Comparison of ENCODE assay signal across 12 cellular contexts in the genomic region with DNA sequence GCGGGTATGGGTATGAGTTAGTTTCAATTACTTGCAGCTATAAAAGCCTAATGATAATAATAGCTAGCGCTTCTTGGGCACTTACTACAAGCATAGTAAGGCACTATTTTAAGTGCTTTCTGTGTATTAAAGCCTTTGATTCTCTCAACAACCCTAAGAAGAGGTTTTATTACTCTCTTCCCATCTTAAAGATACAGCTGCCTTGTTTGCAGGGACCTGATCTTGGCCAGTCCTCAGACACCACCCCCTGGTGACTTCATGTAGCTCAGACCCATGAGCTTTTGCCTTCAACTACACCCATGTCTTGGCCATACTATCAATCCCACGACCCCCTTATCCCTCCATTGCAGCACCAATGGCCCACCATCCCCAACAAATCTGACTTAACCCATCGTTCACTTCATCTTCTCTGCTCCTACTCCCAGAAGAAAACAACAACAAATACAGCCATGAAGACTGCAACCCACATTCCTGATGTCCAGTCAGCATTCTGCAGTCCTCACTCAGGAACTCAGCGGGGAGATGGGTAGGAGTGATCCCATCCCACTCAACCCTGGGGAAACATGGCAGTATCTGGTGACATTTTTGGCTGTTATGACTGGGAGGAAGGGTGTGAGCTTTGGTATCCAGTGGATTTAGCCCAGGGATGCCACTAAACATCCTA. TPM values are rescaled to one million over a fixed set of nuclear protein-coding genes. Genes with fewer than 3 reads are reported as not detected.
A peak's percentile ranks its signal among the peaks of the same experiment; 100 is the strongest.
DNase-seq lines count a peak whose midpoint lies in the region; ATAC-seq, FAIRE-seq and TF ChIP-seq lines count a peak whose summit lies in the region.
"Had no signal": no experiment of that assay in that cellular context is flagged by ENCODE, and none has a peak within 500 bp of the region (broad histone marks: within the 10 kb centered on the region; RNA-seq: fewer than 3 reads in every experiment).

No MANE protein-coding gene starts in this region.

- no peaks in the 10 kb centered on the region for H3K36me3 Mint-ChIP-seq in natural killer cell

- POLR2A ChIA-PET in HCT116 (lab: Charles Lee), result no interaction called here
- POLR2A ChIA-PET in GM12878 (lab: Charles Lee), result interaction anchor here (0.7 to 1.7 kb wide), 6 partner anchors 9 to 172 kb away, joined by 3 to 6 read pairs (median 4); no protein-coding TSS in a partner anchor

- H3F3A ChIP-seq in DOHH2 (ENCODE audit: control insufficient read depth, insufficient read depth), result peaks cover 26% of the 10 kb centered on the region

- peaks cover 65 to 72% of the 10 kb centered on the region in 2 donors for H3K4me1 Mint-ChIP-seq in natural killer cell

- H3K79me2 ChIP-seq in DOHH2 (ENCODE audit: control insufficient read depth, low read length), result peaks cover 99% of the 10 kb centered on the region
- peaks cover 88% of the 10 kb centered on the region for H3K79me2 ChIP-seq in HCT116 (ENCODE audit: insufficient read depth, low read length)
- peaks cover 95% of the 10 kb centered on the region for H3K79me2 ChIP-seq in GM12878 (ENCODE audit: control insufficient read depth, insufficient read depth, low read length)

- peaks cover 66% of the 10 kb centered on the region for H4K20me1 ChIP-seq in DOHH2 (ENCODE audit: control insufficient read depth, insufficient read depth, low read depth, low read length)
- peaks cover 45% of the 10 kb centered on the region for H4K20me1 ChIP-seq in HCT116 (ENCODE audit: insufficient read depth)
- H4K20me1 ChIP-seq in GM12878 (ENCODE audit: control insufficient read depth, insufficient read depth), result peaks cover 29% of the 10 kb centered on the region

- in situ Hi-C loops in GM12878 (cut with MboI), result loop anchor here (10.0 kb wide), 1 partner anchor 339 kb away; no protein-coding TSS in a partner anchor

- H3K4me3 ChIP-seq in DOHH2 (ENCODE audit: low read length), result peak overlapping the region; percentile 88
- no peak overlapping the region for H3K4me3 ChIP-seq in HCT116 (replicated peaks in 1 of 2; ENCODE audit: low read depth in 1 of 2, low read length in 2 of 2)
- peak overlapping the region; percentile 68 for H3K4me3 ChIP-seq in GM12878
- H3K4me3 ChIP-seq in dorsolateral prefrontal cortex, result peak overlapping the region in 10 of 59 donors; percentile 1 to 35 (median 16)
- H3K4me3 ChIP-seq: ovary had no signal

- TF ChIP-seq CTCF in DOHH2 (IDR thresholded peaks at IDR 0.05; ENCODE audit: low read depth, low read length, poor library complexity, severe bottlenecking) (peak; percentile 35), HCT116 (IDR thresholded peaks at IDR 0.05 in 2 of 3, conservative IDR thresholded peaks at IDR 0.05 in 1 of 3; ENCODE audit: borderline replicate concordance in 1 of 3, insufficient read depth in 1 of 3, low read depth in 2 of 3, low read length in 2 of 3) (no peak), GM12878 (IDR thresholded peaks at IDR 0.05 in 2 of 3, conservative IDR thresholded peaks at IDR 0.05 in 1 of 3; ENCODE audit: control insufficient read depth in 2 of 3, extremely low read depth in 1 of 3, insufficient read depth in 1 of 3, low read depth in 3 of 3, low read length in 3 of 3) (peak; percentile 22 to 38 (median 31); a peak in 2 of 6 replicates), natural killer cell (IDR thresholded peaks at IDR 0.05) (no peak), dorsolateral prefrontal cortex (IDR thresholded peaks at IDR 0.05 in 54 of 56, conservative IDR thresholded peaks at IDR 0.05 in 2 of 56; ENCODE audit: low read depth in 1 of 56, partially characterized antibody in 56 of 56) (no peak)

- no peaks in the 10 kb centered on the region for H3K27me3 Mint-ChIP-seq in natural killer cell (ENCODE audit: low read depth in 2 of 2)

- no peaks in the 10 kb centered on the region; the same call in 1 of the 2 replicates for H3K27me3 ChIP-seq in DOHH2 (ENCODE audit: control insufficient read depth, low read length)
- no peaks in the 10 kb centered on the region for H3K27me3 ChIP-seq in HCT116 (ENCODE audit: insufficient read depth, low read length)
- no peaks in the 10 kb centered on the region for H3K27me3 ChIP-seq in GM12878 (replicated peaks in 1 of 2; ENCODE audit: control insufficient read depth in 2 of 2, insufficient read depth in 2 of 2, low read length in 1 of 2)
- no peaks in the 10 kb centered on the region for H3K27me3 ChIP-seq in dorsolateral prefrontal cortex
- H3K27me3 ChIP-seq: ovary had no signal

- H3K9me3 ChIP-seq in DOHH2 (ENCODE audit: control insufficient read depth, insufficient read depth, low read length) (no peaks in the 10 kb centered on the region), HCT116 (ENCODE audit: control insufficient read depth in 1 of 2, insufficient read depth in 1 of 2, low read depth in 1 of 2, low read length in 2 of 2) (no peaks in the 10 kb centered on the region), GM12878 (replicated peaks; ENCODE audit: control insufficient read depth, insufficient read depth, low read length) (no peaks in the 10 kb centered on the region)
- H3K9me3 ChIP-seq: ovary had no signal

- peaks cover 89% of the 10 kb centered on the region for H3K36me3 ChIP-seq in DOHH2 (ENCODE audit: control insufficient read depth, low read length)
- H3K36me3 ChIP-seq in HCT116 (ENCODE audit: control insufficient read depth in 1 of 2, insufficient read depth in 2 of 2, low read length in 2 of 2), result peaks cover 0 to 7% of the 10 kb centered on the region in 2 experiments; a peak in 1 of 4 replicates
- H3K36me3 ChIP-seq in GM12878 (ENCODE audit: control insufficient read depth in 2 of 2, insufficient read depth in 2 of 2, low read length in 1 of 2), result peaks cover 4 to 5% of the 10 kb centered on the region in 2 experiments
- H3K36me3 ChIP-seq: ovary had no signal

- H3K4me1 ChIP-seq in DOHH2 (ENCODE audit: control insufficient read depth, low read length), result peaks cover 67% of the 10 kb centered on the region
- peaks cover 21 to 53% of the 10 kb centered on the region in 2 experiments for H3K4me1 ChIP-seq in HCT116 (ENCODE audit: control insufficient read depth in 1 of 2, insufficient read depth in 2 of 2, low read length in 2 of 2)
- peaks cover 41% of the 10 kb centered on the region for H3K4me1 ChIP-seq in GM12878 (ENCODE audit: control insufficient read depth, insufficient read depth, low read length)

- H3K4me2 ChIP-seq in DOHH2 (ENCODE audit: low read length) (peak overlapping the region; percentile 100), HCT116 (ENCODE audit: low read length) (no peak overlapping the region), GM12878 (ENCODE audit: control insufficient read depth, insufficient read depth) (peak overlapping the region; percentile 98)

- no peak for TF ChIP-seq POLR2A in HCT116 (IDR thresholded peaks at IDR 0.05; ENCODE audit: borderline replicate concordance, extremely low read depth, insufficient read depth, insufficient read length)
- no peak for TF ChIP-seq POLR2A in GM12878 (IDR thresholded peaks at IDR 0.05; ENCODE audit: low read depth, low read length)

- SMC1A ChIA-PET in GM12878 (lab: Charles Lee; ENCODE audit: uncharacterized antibody, unreplicated experiment), result interaction anchor here (0.7 to 7.9 kb wide), 14 partner anchors 8 to 71 kb away, joined by 3 to 61 read pairs (median 4); a partner anchor contains a TSS

- intact Hi-C loops in HCT116 (cut with micrococcal nuclease) (no loop called here), GM12878 (cut with micrococcal nuclease; ENCODE audit: unreplicated experiment) (loop anchor here (2.0 to 5.0 kb wide), 4 partner anchors 51 to 214 kb away; a partner anchor contains a TSS), natural killer cell (cut with micrococcal nuclease) (loop anchor here (2.0 kb wide), 1 partner anchor 51 kb away; a partner anchor contains a TSS), dorsolateral prefrontal cortex (cut with DNase I) (loop anchor here in 1 of 2 donors (10.0 kb wide), 1 partner anchor 51 kb away; a partner anchor contains a TSS)

- RAD21 ChIA-PET in HCT116 (lab: Charles Lee; ENCODE audit: low non-redundant PET in 1 of 2, low total read pairs in 2 of 2, uncharacterized antibody in 2 of 2, unreplicated experiment in 2 of 2), result no interaction called here
- RAD21 ChIA-PET in GM12878 (lab: Charles Lee; ENCODE audit: unreplicated experiment), result interaction anchor here (0.6 to 4.3 kb wide), 10 partner anchors 12 to 1862 kb away, joined by 3 to 48 read pairs (median 3); no protein-coding TSS in a partner anchor

- peak overlapping the region; percentile 87 to 95 for H3K27ac Mint-ChIP-seq in natural killer cell

- TF ChIP-seq EP300 in GM12878 (IDR thresholded peaks at IDR 0.05; ENCODE audit: borderline replicate concordance in 1 of 2, control insufficient read depth in 1 of 2, low read depth in 2 of 2, low read length in 2 of 2), result no peak

- no peaks in the 10 kb centered on the region for H3K9me3 Mint-ChIP-seq in natural killer cell
- H3K9me3 Mint-ChIP-seq: activated T-cell treated with anti-CD3 and anti-CD28 coated beads, Interleukin-2, amount 50 U/mL, for 4 hours had no signal

- FAIRE-seq in GM12878 (lab: Jason Lieb, UNC), result no peak
- FAIRE-seq in HTR-8/SVneo (lab: Jason Lieb, UNC), result no peak

- H3K9ac ChIP-seq in HCT116 (ENCODE audit: low read length) (no peak overlapping the region), GM12878 (ENCODE audit: control insufficient read depth, insufficient read depth, low read length) (peak overlapping the region; percentile 54; the same call in 1 of the 2 replicates)

- H3K27ac ChIP-seq in DOHH2 (ENCODE audit: low read depth, low read length) (peak overlapping the region; percentile 100), HCT116 (ENCODE audit: low read depth, low read length) (no peak overlapping the region), GM12878 (ENCODE audit: control insufficient read depth, insufficient read depth) (peak overlapping the region; percentile 86), dorsolateral prefrontal cortex (peak overlapping the region in 3 of 59 donors; percentile 6 to 72 (median 34))
- H3K27ac ChIP-seq: ovary had no signal

- CTCF ChIA-PET in HCT116 (lab: Charles Lee), result interaction anchor here (1.0 kb wide), 1 partner anchor 71 kb away, joined by 6 read pairs; no protein-coding TSS in a partner anchor
- CTCF ChIA-PET in GM12878 (lab: Yijun Ruan, JAX), result interaction anchor here (0.6 to 5.1 kb wide), 17 partner anchors 12 to 358 kb away, joined by 3 to 50 read pairs (median 3); a partner anchor contains a TSS

- BruUV-seq in HCT116 (replicated peaks; lab: Mats Ljungman, UMichigan) (TSS peak; percentile 0), GM12878 (replicated peaks; lab: Mats Ljungman, UMichigan) (TSS peak; percentile 19)

- H3K9me2 ChIP-seq in DOHH2 (replicated peaks; ENCODE audit: control insufficient read depth, low read length) (no peaks in the 10 kb centered on the region), HCT116 (ENCODE audit: insufficient read depth) (no peaks in the 10 kb centered on the region)

- WGBS in GM12878 (ENCODE audit: insufficient coverage, insufficient replicate concordance, low lambda C conversion rate, missing lambda C conversion rate), result 3% methylated on average over 5 of the region's 5 CpGs

- H2AFZ ChIP-seq in HCT116 (ENCODE audit: low read depth, low read length, poor library complexity, severe bottlenecking), result no peak overlapping the region
- H2AFZ ChIP-seq in GM12878 (ENCODE audit: control insufficient read depth, low read depth, low read length), result no peak overlapping the region

- H3K4me3 Mint-ChIP-seq in natural killer cell, result no peak overlapping the region
- H3K4me3 Mint-ChIP-seq: activated T-cell treated with anti-CD3 and anti-CD28 coated beads, Interleukin-2, amount 50 U/mL, for 4 hours had no signal

- TF ChIP-seq RAD21 in HCT116 (IDR thresholded peaks at IDR 0.05; ENCODE audit: low read depth), result no peak
- TF ChIP-seq RAD21 in GM12878 (IDR thresholded peaks at IDR 0.05; ENCODE audit: insufficient read depth, low read depth, low read length), result peak; percentile 42

- ATAC-seq in HCT116 (no peak), GM12878 (peak; percentile 43), natural killer cell (no peak), GM21423 (IDR thresholded peaks at IDR 0.05; ENCODE audit: unreplicated experiment) (no peak)
- ATAC-seq: activated T-cell treated with anti-CD3 and anti-CD28 coated beads, Interleukin-2, amount 50 U/mL, for 4 hours had no signal

- DNase-seq in HCT116 (ENCODE audit: low read depth, low spot score) (no peak), GM12878 (ENCODE audit: low read depth, low spot score) (no peak), natural killer cell (no peak), HTR-8/SVneo (ENCODE audit: insufficient read length, low spot score) (no peak), NCI-H187 (lab: John Stamatoyannopoulos, UW) (no peak), dorsolateral prefrontal cortex (no peak)
- DNase-seq: activated T-cell treated with anti-CD3 and anti-CD28 coated beads, Interleukin-2, amount 50 U/mL, for 4 hours; DND-41; NCI-H526 treated with DMSO at 0.1 percent for 48 hours; ovary had no signal

RNA-seq across cellular contexts. Expression of a gene that starts 4.2 kb away (rescaled TPM):
- total RNA-seq in HCT116 (2021; ENCODE audit: unreplicated experiment) (68.3 TPM), GM12878 (2014; rRNA removed) (57.9 and 62.0 TPM in 2 replicates), GM12878 (2014; rRNA removed; fragmentation: Illumina TruSeq; extraction: Trizol) (56.8 and 56.9 TPM in 2 replicates), GM12878 (2021) (106 and 113 TPM in 2 replicates), natural killer cell (100 to 1,000 TPM; 129 to 134 (median 131) TPM), dorsolateral prefrontal cortex (100 to 1,000 TPM in 19 of 120 experiments, 10 to 100 TPM in 101; 46.0 to 124 (median 85.7) TPM)
- 25.3 and 32.9 TPM in 2 replicates for polyA plus RNA-seq in HCT116 (2012)
- total RNA-seq in GM12878 (2013; cell fraction: nucleolus; rRNA removed), result 287 and 319 TPM in 2 replicates
- 42.8 TPM for polyA plus RNA-seq in GM12878 (2011; ENCODE audit: low read depth)
- polyA plus RNA-seq in GM12878 (2011; rRNA removed) (105 and 145 TPM in 2 replicates), GM12878 (2014; fragmentation: Illumina TruSeq; extraction: Trizol) (153 and 192 TPM in 2 replicates), GM12878 (2014; fragmentation: Nextera tagmentation; extraction: Ambion mirVana) (10 to 100 TPM; 14.1 to 21.5 TPM), GM12878 (2014; rRNA removed) (75.1 and 77.2 TPM in 2 replicates), GM12878 (2016; fragmentation: Nextera tagmentation; extraction: Ambion mirVana) (10 to 100 TPM; 96.0 to 97.1 TPM)
- 58.9 and 72.5 TPM in 2 replicates for polyA plus RNA-seq in GM12878 (2011; cell fraction: cytosol; rRNA removed)
- polyA plus RNA-seq in GM12878 (2011; cell fraction: nucleus; rRNA removed), result 191 and 225 TPM in 2 replicates
- 65.6 and 83.8 TPM in 2 replicates for polyA plus RNA-seq in GM12878 (2012)
- polyA minus RNA-seq in GM12878 (2011; rRNA and poly(A)+ RNA removed), result 84.8 and 103 TPM in 2 replicates
- polyA minus RNA-seq in GM12878 (2011; cell fraction: cytosol; rRNA and poly(A)+ RNA removed), result 32.7 and 35.3 TPM in 2 replicates
- polyA minus RNA-seq in GM12878 (2011; cell fraction: nucleus; rRNA and poly(A)+ RNA removed), result 47.3 and 59.9 TPM in 2 replicates

RNA-seq across cellular contexts. Expression of a gene that starts 51.1 kb away (rescaled TPM):
- total RNA-seq in HCT116 (2021; ENCODE audit: unreplicated experiment), result 35.6 TPM
- polyA plus RNA-seq in HCT116 (2012), result 28.7 and 29.2 TPM in 2 replicates
- total RNA-seq in GM12878 (2013; cell fraction: nucleolus; rRNA removed), result 85.7 and 98.9 TPM in 2 replicates
- total RNA-seq in GM12878 (2014; rRNA removed), result 38.0 and 39.0 TPM in 2 replicates
- 36.7 TPM in 2 replicates for total RNA-seq in GM12878 (2014; rRNA removed; fragmentation: Illumina TruSeq; extraction: Trizol)
- total RNA-seq in GM12878 (2021), result 28.8 and 32.1 TPM in 2 replicates
- polyA plus RNA-seq in GM12878 (2011; ENCODE audit: low read depth), result 32.3 TPM
- polyA plus RNA-seq in GM12878 (2011; rRNA removed), result 63.0 and 65.9 TPM in 2 replicates
- 107 and 120 TPM in 2 replicates for polyA plus RNA-seq in GM12878 (2011; cell fraction: cytosol; rRNA removed)
- 90.6 and 122 TPM in 2 replicates for polyA plus RNA-seq in GM12878 (2011; cell fraction: nucleus; rRNA removed)
- 16.5 and 17.4 TPM in 2 replicates for polyA plus RNA-seq in GM12878 (2012)
- polyA plus RNA-seq in GM12878 (2014; fragmentation: Illumina TruSeq; extraction: Trizol), result 41.3 and 47.9 TPM in 2 replicates
- 10 to 100 TPM; 12.9 to 27.0 TPM for polyA plus RNA-seq in GM12878 (2014; fragmentation: Nextera tagmentation; extraction: Ambion mirVana)
- polyA plus RNA-seq in GM12878 (2014; rRNA removed), result 27.3 and 39.8 TPM in 2 replicates
- 10 to 100 TPM; 31.0 to 34.8 TPM for polyA plus RNA-seq in GM12878 (2016; fragmentation: Nextera tagmentation; extraction: Ambion mirVana)
- polyA minus RNA-seq in GM12878 (2011; rRNA and poly(A)+ RNA removed), result 107 and 161 TPM in 2 replicates
- polyA minus RNA-seq in GM12878 (2011; cell fraction: cytosol; rRNA and poly(A)+ RNA removed), result 26.6 and 33.1 TPM in 2 replicates
- 58.2 and 89.6 TPM in 2 replicates for polyA minus RNA-seq in GM12878 (2011; cell fraction: nucleus; rRNA and poly(A)+ RNA removed)
- 10 to 100 TPM; 12.1 to 14.2 (median 12.4) TPM for total RNA-seq in natural killer cell
- 10 to 100 TPM; 20.1 to 47.2 (median 31.9) TPM for total RNA-seq in dorsolateral prefrontal cortex

RNA-seq across cellular contexts. Expression of a gene that starts 51.5 kb away (rescaled TPM):
- 89.6 TPM for total RNA-seq in HCT116 (2021; ENCODE audit: unreplicated experiment)
- polyA plus RNA-seq in HCT116 (2012), result 25.8 and 33.7 TPM in 2 replicates
- total RNA-seq in GM12878 (2013; cell fraction: nucleolus; rRNA removed), result 85.8 and 94.9 TPM in 2 replicates
- 31.3 and 38.3 TPM in 2 replicates for total RNA-seq in GM12878 (2014; rRNA removed)
- total RNA-seq in GM12878 (2014; rRNA removed; fragmentation: Illumina TruSeq; extraction: Trizol), result 18.1 and 19.0 TPM in 2 replicates
- total RNA-seq in GM12878 (2021), result 45.8 and 48.5 TPM in 2 replicates
- polyA plus RNA-seq in GM12878 (2011; ENCODE audit: low read depth), result 14.2 TPM
- polyA plus RNA-seq in GM12878 (2011; rRNA removed), result 37.6 and 41.9 TPM in 2 replicates
- polyA plus RNA-seq in GM12878 (2011; cell fraction: cytosol; rRNA removed), result 36.0 and 38.8 TPM in 2 replicates
- polyA plus RNA-seq in GM12878 (2011; cell fraction: nucleus; rRNA removed), result 47.5 and 49.8 TPM in 2 replicates
- 20.5 and 20.8 TPM in 2 replicates for polyA plus RNA-seq in GM12878 (2012)
- 23.4 and 23.7 TPM in 2 replicates for polyA plus RNA-seq in GM12878 (2014; fragmentation: Illumina TruSeq; extraction: Trizol)
- 1 to 10 TPM; 7.3 to 7.9 TPM for polyA plus RNA-seq in GM12878 (2014; fragmentation: Nextera tagmentation; extraction: Ambion mirVana)
- polyA plus RNA-seq in GM12878 (2014; rRNA removed), result 31.1 and 40.7 TPM in 2 replicates
- 10 to 100 TPM; 33.2 to 38.6 TPM for polyA plus RNA-seq in GM12878 (2016; fragmentation: Nextera tagmentation; extraction: Ambion mirVana)
- 34.2 and 37.5 TPM in 2 replicates for polyA minus RNA-seq in GM12878 (2011; rRNA and poly(A)+ RNA removed)
- polyA minus RNA-seq in GM12878 (2011; cell fraction: cytosol; rRNA and poly(A)+ RNA removed), result 8.0 and 10.4 TPM in 2 replicates
- 29.4 and 42.0 TPM in 2 replicates for polyA minus RNA-seq in GM12878 (2011; cell fraction: nucleus; rRNA and poly(A)+ RNA removed)
- 10 to 100 TPM; 51.4 to 65.8 (median 63.6) TPM for total RNA-seq in natural killer cell
- total RNA-seq in dorsolateral prefrontal cortex, result 100 to 1,000 TPM in 1 of 120 experiments, 10 to 100 TPM in 119; 43.7 to 103 (median 69.8) TPM

RNA-seq across cellular contexts. Expression of a gene that starts 53.1 kb away (rescaled TPM):
- total RNA-seq in HCT116 (2021; ENCODE audit: unreplicated experiment), result 22.1 TPM
- 21.3 and 23.7 TPM in 2 replicates for polyA plus RNA-seq in HCT116 (2012)
- total RNA-seq in GM12878 (2013; cell fraction: nucleolus; rRNA removed), result 93.3 and 95.2 TPM in 2 replicates
- total RNA-seq in GM12878 (2014; rRNA removed), result 9.7 and 12.1 TPM in 2 replicates
- total RNA-seq in GM12878 (2014; rRNA removed; fragmentation: Illumina TruSeq; extraction: Trizol), result 9.4 and 10.0 TPM in 2 replicates
- 9.4 and 10.9 TPM in 2 replicates for total RNA-seq in GM12878 (2021)
- polyA plus RNA-seq in GM12878 (2011; ENCODE audit: low read depth), result 10.2 TPM
- polyA plus RNA-seq in GM12878 (2011; rRNA removed), result 12.6 and 24.0 TPM in 2 replicates
- 39.0 and 41.6 TPM in 2 replicates for polyA plus RNA-seq in GM12878 (2011; cell fraction: cytosol; rRNA removed)
- polyA plus RNA-seq in GM12878 (2011; cell fraction: nucleus; rRNA removed), result 51.4 and 53.8 TPM in 2 replicates
- 13.9 and 14.5 TPM in 2 replicates for polyA plus RNA-seq in GM12878 (2012)
- polyA plus RNA-seq in GM12878 (2014; fragmentation: Illumina TruSeq; extraction: Trizol), result 8.2 and 10.6 TPM in 2 replicates
- 1 to 10 TPM; 2.9 to 7.5 TPM for polyA plus RNA-seq in GM12878 (2014; fragmentation: Nextera tagmentation; extraction: Ambion mirVana)
- 12.8 and 14.9 TPM in 2 replicates for polyA plus RNA-seq in GM12878 (2014; rRNA removed)
- polyA plus RNA-seq in GM12878 (2016; fragmentation: Nextera tagmentation; extraction: Ambion mirVana), result 1 to 10 TPM; 9.5 to 9.9 TPM
- 32.6 and 33.8 TPM in 2 replicates for polyA minus RNA-seq in GM12878 (2011; rRNA and poly(A)+ RNA removed)
- polyA minus RNA-seq in GM12878 (2011; cell fraction: cytosol; rRNA and poly(A)+ RNA removed), result 5.6 and 8.7 TPM in 2 replicates
- polyA minus RNA-seq in GM12878 (2011; cell fraction: nucleus; rRNA and poly(A)+ RNA removed), result 14.7 and 20.9 TPM in 2 replicates
- total RNA-seq in natural killer cell, result 10 to 100 TPM; 18.4 to 26.6 (median 20.3) TPM
- 10 to 100 TPM; 22.6 to 48.1 (median 35.2) TPM for total RNA-seq in dorsolateral prefrontal cortex

Comparison
In these comparisons a context has a peak if more than half of its experiments do, and no peak if none do; other contexts are left out.
1. H3K4me3 ChIP-seq: peak in DOHH2 (single experiment) and GM12878 (single experiment); none in HCT116 (0 of 2).
2. CTCF ChIP-seq: peak in DOHH2 (single experiment) and GM12878 (3 of 3); none in HCT116 (0 of 3), natural killer cell (single experiment) and dorsolateral prefrontal cortex (0 of 56).